8 cellular contexts compared by ENCODE assay signal in the genomic region with DNA sequence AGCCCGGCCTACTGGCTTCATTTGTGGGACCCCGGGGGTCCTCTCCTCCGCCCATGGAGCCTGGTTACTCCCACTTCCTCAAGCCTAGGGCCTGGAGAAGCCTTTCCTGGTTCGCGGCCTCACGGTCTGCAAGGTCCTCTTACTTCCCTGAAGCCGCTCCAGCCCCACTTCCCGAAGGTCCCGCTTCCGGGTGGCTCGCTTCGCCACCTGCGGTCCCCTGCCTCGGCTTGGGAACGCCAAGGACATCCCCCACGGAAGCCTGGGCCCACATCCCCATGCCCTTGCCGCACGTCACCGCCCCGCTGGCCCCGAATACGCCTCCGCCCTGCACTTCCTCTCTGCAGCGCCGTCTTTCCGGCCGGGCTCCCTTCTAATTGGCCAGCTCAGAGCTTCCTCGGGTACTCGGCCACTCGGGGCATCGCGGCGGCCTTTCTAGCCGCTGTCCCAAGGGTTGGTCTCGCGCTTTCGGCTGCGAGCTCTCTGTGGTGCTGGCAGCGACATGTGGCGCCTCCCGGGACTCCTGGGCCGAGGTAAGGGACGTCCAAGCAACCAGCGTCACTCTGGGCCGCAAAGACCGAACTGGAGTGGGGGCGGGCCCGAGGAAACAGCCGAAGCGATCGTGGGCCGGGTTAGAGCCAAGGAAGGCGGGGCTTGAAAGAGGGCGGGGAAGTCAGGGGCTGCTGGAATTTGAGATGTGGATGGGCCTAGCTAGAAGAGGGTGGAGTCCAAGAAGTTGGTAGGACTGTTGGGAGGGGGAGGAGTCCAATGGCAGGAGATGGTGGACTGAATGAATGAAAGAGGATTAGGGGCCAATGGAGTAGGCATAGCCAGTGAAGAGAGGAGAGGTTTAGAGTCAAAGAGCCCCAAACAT. TPM values are rescaled to one million over a fixed set of nuclear protein-coding genes. Genes with fewer than 3 reads are reported as not detected.
DNase-seq lines count a peak whose midpoint lies in the region; ATAC-seq and TF ChIP-seq lines count a peak whose summit lies in the region.

A gene with protein sequence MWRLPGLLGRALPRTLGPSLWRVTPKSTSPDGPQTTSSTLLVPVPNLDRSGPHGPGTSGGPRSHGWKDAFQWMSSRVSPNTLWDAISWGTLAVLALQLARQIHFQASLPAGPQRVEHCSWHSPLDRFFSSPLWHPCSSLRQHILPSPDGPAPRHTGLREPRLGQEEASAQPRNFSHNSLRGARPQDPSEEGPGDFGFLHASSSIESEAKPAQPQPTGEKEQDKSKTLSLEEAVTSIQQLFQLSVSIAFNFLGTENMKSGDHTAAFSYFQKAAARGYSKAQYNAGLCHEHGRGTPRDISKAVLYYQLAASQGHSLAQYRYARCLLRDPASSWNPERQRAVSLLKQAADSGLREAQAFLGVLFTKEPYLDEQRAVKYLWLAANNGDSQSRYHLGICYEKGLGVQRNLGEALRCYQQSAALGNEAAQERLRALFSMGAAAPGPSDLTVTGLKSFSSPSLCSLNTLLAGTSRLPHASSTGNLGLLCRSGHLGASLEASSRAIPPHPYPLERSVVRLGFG (plus strand): TSS at position 429 of the 871 bp plus-strand sequence. CDS start 71 bp downstream, at position 500.

- DNase-seq in NCI-H1417 (lab: John Stamatoyannopoulos, UW), result peak; percentile 81 to 88 (median 88)
- peak; percentile 77 to 93 (median 83) for DNase-seq in T-helper 1 cell
- peak; percentile 92 to 98 (median 97) for DNase-seq in adrenal gland
- peak; percentile 96 to 98 (median 97) for DNase-seq in heart left ventricle
- peak; percentile 89 to 99 (median 94) for DNase-seq in posterior cingulate gyrus
- peak; percentile 96 to 97 for DNase-seq in upper lobe of left lung

- peak in 2 of 4 donors; percentile 36 to 38 for TF ChIP-seq EP300 in upper lobe of left lung (IDR thresholded peaks at IDR 0.05)

- H3K4me3 ChIP-seq in GM12875 (ENCODE audit: low read depth, low read length), result peak within 1 kb of the TSS; percentile 94
- H3K4me3 ChIP-seq in adrenal gland, result peak within 1 kb of the TSS; percentile 27 to 75 (median 68)
- peak within 1 kb of the TSS; percentile 19 to 90 (median 66) for H3K4me3 ChIP-seq in heart left ventricle
- H3K4me3 ChIP-seq in upper lobe of left lung, result peak within 1 kb of the TSS; percentile 31 to 81 (median 59)

- no peak for TF ChIP-seq CTCF in GM12875 (IDR thresholded peaks at IDR 0.05; ENCODE audit: borderline replicate concordance, insufficient read depth, low read depth, low read length)
- peak in 1 of 6 experiments; percentile 10 for TF ChIP-seq CTCF in adrenal gland (IDR thresholded peaks at IDR 0.05)
- peak in 3 of 12 donors; percentile 8 to 18 (median 9) for TF ChIP-seq CTCF in heart left ventricle (IDR thresholded peaks at IDR 0.05)
- peak in 3 of 6 experiments; percentile 19 to 39 (median 38) for TF ChIP-seq CTCF in upper lobe of left lung (IDR thresholded peaks at IDR 0.05)

- H3K27ac ChIP-seq in adrenal gland, result peak within 1 kb of the TSS; percentile 95 to 99 (median 96)
- peak within 1 kb of the TSS; percentile 89 to 99 (median 96) for H3K27ac ChIP-seq in heart left ventricle
- peak within 1 kb of the TSS; percentile 94 to 97 (median 96) for H3K27ac ChIP-seq in upper lobe of left lung

- H3K4me1 ChIP-seq in adrenal gland (replicated peaks in 1 of 2) (peaks cover 5 to 38% of the 10 kb centered on the region in 2 donors), heart left ventricle (peaks cover 4 to 45% (median 24%) of the 10 kb centered on the region in 12 donors), upper lobe of left lung (peaks cover 11 to 36% (median 26%) of the 10 kb centered on the region in 4 donors)

- ATAC-seq in HG02759 (IDR thresholded peaks at IDR 0.05; ENCODE audit: unreplicated experiment) (peak; percentile 97), heart left ventricle (peak; percentile 97 to 99 (median 98)), upper lobe of left lung (ENCODE audit: low FRiP score in 2 of 2) (peak; percentile 99)

- WGBS in adrenal gland, 4 donors, result 0 to 1% (median 0%) methylated on average over 13 to 54 of the region's 54 CpGs
- 0% methylated on average over 23 to 54 of the region's 54 CpGs for WGBS in heart left ventricle, 4 donors
- 0 to 1% methylated on average over 9 to 54 of the region's 54 CpGs for WGBS in upper lobe of left lung, 2 donors

- H3K27me3 ChIP-seq in adrenal gland (no peaks in the 10 kb centered on the region), heart left ventricle (no peaks in the 10 kb centered on the region), upper lobe of left lung (no peaks in the 10 kb centered on the region)

- H3K36me3 ChIP-seq in adrenal gland (replicated peaks in 1 of 2), result peaks cover 0 to 37% of the 10 kb centered on the region in 2 donors
- H3K36me3 ChIP-seq in heart left ventricle, result peaks cover 0 to 43% (median 39%) of the 10 kb centered on the region in 9 donors
- peaks cover 10 to 41% (median 35%) of the 10 kb centered on the region in 4 donors for H3K36me3 ChIP-seq in upper lobe of left lung

- H3K9me3 ChIP-seq in adrenal gland (replicated peaks in 1 of 3), result no peaks in the 10 kb centered on the region
- H3K9me3 ChIP-seq in heart left ventricle, result no peaks in the 10 kb centered on the region
- no peaks in the 10 kb centered on the region for H3K9me3 ChIP-seq in upper lobe of left lung

- peak; percentile 86 to 91 for TF ChIP-seq POLR2A in adrenal gland (IDR thresholded peaks at IDR 0.05)
- peak; percentile 13 to 87 for TF ChIP-seq POLR2A in heart left ventricle (IDR thresholded peaks at IDR 0.05)
- peak in 3 of 4 donors; percentile 64 to 94 (median 80) for TF ChIP-seq POLR2A in upper lobe of left lung (IDR thresholded peaks at IDR 0.05)

- intact Hi-C loops in adrenal gland (cut with DNase I) (no loop called here), heart left ventricle (cut with DNase I) (loop anchor here in 7 of 10 donors (2.0 to 5.0 kb wide), 5 partner anchors 34 to 231 kb away; a partner anchor contains a TSS), posterior cingulate gyrus (cut with DNase I) (loop anchor here (2.0 to 5.0 kb wide), 2 partner anchors 37 to 41 kb away; no protein-coding TSS in a partner anchor)

RNA-seq across cellular contexts. Expression of the gene that starts here (rescaled TPM):
- 100 to 1,000 TPM; 102 to 162 (median 114) TPM for total RNA-seq in adrenal gland
- 10 to 100 TPM; 65.2 to 73.2 (median 70.8) TPM for polyA plus RNA-seq in adrenal gland
- 100 to 1,000 TPM in 4 of 9 donors, 10 to 100 TPM in 5; 63.1 to 174 (median 96.0) TPM for total RNA-seq in heart left ventricle
- polyA plus RNA-seq in heart left ventricle, result 10 to 100 TPM; 56.8 to 59.1 TPM
- total RNA-seq in upper lobe of left lung, result 100 to 1,000 TPM in 1 of 6 donors, 10 to 100 TPM in 5; 59.4 to 151 (median 87.5) TPM

Comparison
In these comparisons a context has a peak if more than half of its experiments do, and no peak if none do; other contexts are left out.
1. Peak in every context shown above with its lines: DNase-seq, ATAC-seq, H3K4me3 ChIP-seq and H3K27ac ChIP-seq.
2. intact Hi-C loops: an anchor here in heart left ventricle (2.0 to 5.0 kb wide) and posterior cingulate gyrus (2.0 to 5.0 kb wide); none called in adrenal gland.